Comparison of ENCODE assay signal across 1 cellular context in the genomic region with DNA sequence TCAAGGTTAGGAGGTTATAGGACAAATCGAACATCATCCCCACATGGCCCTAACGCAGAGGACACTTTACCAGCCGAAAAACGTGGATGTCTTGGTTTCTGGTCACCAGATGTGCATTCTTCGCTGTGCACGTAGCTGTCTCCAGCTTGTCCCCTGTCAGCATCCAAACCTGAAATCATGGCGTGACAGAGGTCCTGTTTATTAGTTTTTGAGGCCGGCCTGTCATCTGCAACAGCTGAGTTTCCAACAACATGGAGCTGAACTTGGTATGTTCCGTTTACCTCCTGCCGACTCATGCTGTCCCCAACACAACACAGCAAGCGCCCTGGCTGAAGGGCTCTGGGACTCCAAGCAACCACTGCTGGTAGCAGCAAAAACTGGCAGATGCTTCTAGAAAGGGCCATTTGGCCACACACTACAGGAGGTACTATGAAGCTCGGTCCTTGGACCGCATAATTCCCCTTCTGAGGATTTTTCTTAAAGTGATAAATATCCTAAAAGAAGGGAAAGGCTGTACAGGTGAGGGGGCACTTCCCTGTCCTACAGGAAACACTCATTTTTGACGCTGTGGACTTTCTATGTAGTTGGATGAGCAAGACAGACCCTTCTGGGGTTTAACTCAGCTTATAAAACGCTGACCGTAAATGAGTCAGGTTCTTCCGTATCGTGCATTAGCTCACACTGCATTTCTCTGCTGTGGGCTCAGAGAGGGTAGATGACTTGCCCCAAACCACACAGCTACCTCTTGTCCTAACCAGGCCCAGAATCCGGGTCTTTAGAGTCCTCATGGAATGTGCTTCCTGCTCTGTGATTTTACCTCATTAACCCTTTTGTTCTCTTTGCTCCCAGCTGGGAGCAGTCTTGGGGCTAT.
TF ChIP-seq lines count a peak whose summit lies in the region.

No MANE protein-coding gene starts in this region.

TF ChIP-seq in WTC11, 78 proteins besides CTCF, POLR2A, EP300 and RAD21 (continued from another document):
- TF ChIP-seq, protein P1, sequence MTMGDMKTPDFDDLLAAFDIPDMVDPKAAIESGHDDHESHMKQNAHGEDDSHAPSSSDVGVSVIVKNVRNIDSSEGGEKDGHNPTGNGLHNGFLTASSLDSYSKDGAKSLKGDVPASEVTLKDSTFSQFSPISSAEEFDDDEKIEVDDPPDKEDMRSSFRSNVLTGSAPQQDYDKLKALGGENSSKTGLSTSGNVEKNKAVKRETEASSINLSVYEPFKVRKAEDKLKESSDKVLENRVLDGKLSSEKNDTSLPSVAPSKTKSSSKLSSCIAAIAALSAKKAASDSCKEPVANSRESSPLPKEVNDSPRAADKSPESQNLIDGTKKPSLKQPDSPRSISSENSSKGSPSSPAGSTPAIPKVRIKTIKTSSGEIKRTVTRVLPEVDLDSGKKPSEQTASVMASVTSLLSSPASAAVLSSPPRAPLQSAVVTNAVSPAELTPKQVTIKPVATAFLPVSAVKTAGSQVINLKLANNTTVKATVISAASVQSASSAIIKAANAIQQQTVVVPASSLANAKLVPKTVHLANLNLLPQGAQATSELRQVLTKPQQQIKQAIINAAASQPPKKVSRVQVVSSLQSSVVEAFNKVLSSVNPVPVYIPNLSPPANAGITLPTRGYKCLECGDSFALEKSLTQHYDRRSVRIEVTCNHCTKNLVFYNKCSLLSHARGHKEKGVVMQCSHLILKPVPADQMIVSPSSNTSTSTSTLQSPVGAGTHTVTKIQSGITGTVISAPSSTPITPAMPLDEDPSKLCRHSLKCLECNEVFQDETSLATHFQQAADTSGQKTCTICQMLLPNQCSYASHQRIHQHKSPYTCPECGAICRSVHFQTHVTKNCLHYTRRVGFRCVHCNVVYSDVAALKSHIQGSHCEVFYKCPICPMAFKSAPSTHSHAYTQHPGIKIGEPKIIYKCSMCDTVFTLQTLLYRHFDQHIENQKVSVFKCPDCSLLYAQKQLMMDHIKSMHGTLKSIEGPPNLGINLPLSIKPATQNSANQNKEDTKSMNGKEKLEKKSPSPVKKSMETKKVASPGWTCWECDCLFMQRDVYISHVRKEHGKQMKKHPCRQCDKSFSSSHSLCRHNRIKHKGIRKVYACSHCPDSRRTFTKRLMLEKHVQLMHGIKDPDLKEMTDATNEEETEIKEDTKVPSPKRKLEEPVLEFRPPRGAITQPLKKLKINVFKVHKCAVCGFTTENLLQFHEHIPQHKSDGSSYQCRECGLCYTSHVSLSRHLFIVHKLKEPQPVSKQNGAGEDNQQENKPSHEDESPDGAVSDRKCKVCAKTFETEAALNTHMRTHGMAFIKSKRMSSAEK (CRISPR knock-in tag; IDR thresholded peaks at IDR 0.05; ENCODE audit: borderline replicate concordance): no peak
- no peak for TF ChIP-seq CREM (CRISPR knock-in tag; IDR thresholded peaks at IDR 0.05)
- no peak for TF ChIP-seq FOXK1 (CRISPR knock-in tag; IDR thresholded peaks at IDR 0.05)
- TF ChIP-seq OVOL2 (CRISPR knock-in tag; IDR thresholded peaks at IDR 0.05; ENCODE audit: borderline replicate concordance): no peak
- TF ChIP-seq SMAD3 (CRISPR knock-in tag; IDR thresholded peaks at IDR 0.05; ENCODE audit: borderline replicate concordance): no peak
- no peak for TF ChIP-seq ELF4 (CRISPR knock-in tag; IDR thresholded peaks at IDR 0.05; ENCODE audit: low read depth)
- TF ChIP-seq FOXJ3 (CRISPR knock-in tag; IDR thresholded peaks at IDR 0.05; ENCODE audit: borderline replicate concordance): no peak
- TF ChIP-seq JAZF1 (CRISPR knock-in tag; IDR thresholded peaks at IDR 0.05): no peak
- TF ChIP-seq ZNF121 (CRISPR knock-in tag; IDR thresholded peaks at IDR 0.05): no peak
- no peak for TF ChIP-seq CBFB (CRISPR knock-in tag; IDR thresholded peaks at IDR 0.05; ENCODE audit: low read depth)
TF ChIP-seq in WTC11: peak in this region for 0.
